Comparison of ENCODE assay signal across 9 cellular contexts in genomic region chr2:195559431-195559914, GRCh38.
DNase-seq lines count a peak whose midpoint lies in the region; ATAC-seq, FAIRE-seq and TF ChIP-seq lines count a peak whose summit lies in the region.
"Had no signal": no experiment of that assay in that cellular context is flagged by ENCODE, and none has a peak within 500 bp of the region (broad histone marks: within the 10 kb centered on the region; RNA-seq: fewer than 3 reads in every experiment).

No MANE protein-coding gene starts in this region.

- H3K36me3 ChIP-seq in left ventricle myocardium inferior = no peaks in the 10 kb centered on the region
- no peaks in the 10 kb centered on the region for H3K36me3 ChIP-seq in mesenchymal stem cell (ENCODE audit: control insufficient read depth in 1 of 2, insufficient read depth in 2 of 2, low read depth in 1 of 2, low read length in 2 of 2)
- H3K36me3 ChIP-seq in psoas muscle (ENCODE audit: insufficient read depth in 1 of 2, low read depth in 1 of 2) = no peaks in the 10 kb centered on the region

- no peaks in the 10 kb centered on the region for H3K79me1 ChIP-seq in mesenchymal stem cell (replicated peaks; ENCODE audit: low read length, poor library complexity, severe bottlenecking)

- no peak overlapping the region for H2BK5ac ChIP-seq in mesenchymal stem cell (ENCODE audit: low read depth, low read length, poor library complexity, severe bottlenecking)

- CTCF ChIA-PET in activated naive CD4-positive, alpha-beta T cell treated with anti-CD3 and anti-CD28 coated beads, Interleukin-2, amount 10 ng/mL, durations not matched to agents 7 days and 5 days (lab: Charles Lee) = interaction anchor here (0.8 to 2.8 kb wide), 8 partner anchors 14 to 101 kb away, joined by 3 to 24 read pairs (median 6); partner anchors contain the start of gene SLC39A10

- H2BK120ac ChIP-seq in mesenchymal stem cell (ENCODE audit: low read depth, low read length) = no peak overlapping the region

- TF ChIP-seq CTCF in left ventricle myocardium inferior (IDR thresholded peaks at IDR 0.05; ENCODE audit: borderline replicate concordance) = no peak
- no peak for TF ChIP-seq CTCF in psoas muscle (IDR thresholded peaks at IDR 0.05)

- intact Hi-C loops in left ventricle myocardium superior (cut with micrococcal nuclease) (no loop called here), left ventricle myocardium inferior (cut with micrococcal nuclease) (no loop called here), psoas muscle (cut with DNase I) (no loop called here)

- FAIRE-seq in urothelium cell line (lab: Jason Lieb, UNC) = no peak
- FAIRE-seq: G401.6 had no signal

- H3K27ac Mint-ChIP-seq in activated naive CD4-positive, alpha-beta T cell treated with anti-CD3 and anti-CD28 coated beads, Interleukin-2, amount 10 ng/mL, durations not matched to agents 7 days and 5 days = peak overlapping the region; percentile 97

- 36% methylated on average over 4 of the region's 5 CpGs for WGBS in mesenchymal stem cell
- 33 to 40% (median 35%) methylated on average over 5 of the region's 5 CpGs for WGBS in psoas muscle, 3 donors

- H3K9me3 ChIP-seq in left ventricle myocardium inferior (replicated peaks) (no peaks in the 10 kb centered on the region), mesenchymal stem cell (ENCODE audit: control insufficient read depth, low read length) (no peaks in the 10 kb centered on the region), psoas muscle (no peaks in the 10 kb centered on the region)

- ATAC-seq in left ventricle myocardium superior = peak; percentile 43
- ATAC-seq in HG03066 (IDR thresholded peaks at IDR 0.05; ENCODE audit: low read depth, unreplicated experiment) = peak; percentile 80
- ATAC-seq in psoas muscle = no peak

- peaks cover 12% of the 10 kb centered on the region for H3K36me3 Mint-ChIP-seq in activated naive CD4-positive, alpha-beta T cell treated with anti-CD3 and anti-CD28 coated beads, Interleukin-2, amount 10 ng/mL, durations not matched to agents 7 days and 5 days

- H3K27me3 Mint-ChIP-seq in activated naive CD4-positive, alpha-beta T cell treated with anti-CD3 and anti-CD28 coated beads, Interleukin-2, amount 10 ng/mL, durations not matched to agents 7 days and 5 days = no peaks in the 10 kb centered on the region

- no peak overlapping the region for H4K91ac ChIP-seq in mesenchymal stem cell (ENCODE audit: low read length)

- peaks cover 4% of the 10 kb centered on the region for H3K9me3 Mint-ChIP-seq in activated naive CD4-positive, alpha-beta T cell treated with anti-CD3 and anti-CD28 coated beads, Interleukin-2, amount 10 ng/mL, durations not matched to agents 7 days and 5 days

- H3K18ac ChIP-seq in mesenchymal stem cell (ENCODE audit: low read depth in 1 of 2, low read length in 2 of 2) = no peak overlapping the region

- no peak overlapping the region for H2BK12ac ChIP-seq in mesenchymal stem cell (ENCODE audit: low read length in 2 of 2)

- no peak overlapping the region for H3K9ac ChIP-seq in mesenchymal stem cell (ENCODE audit: low read length)

- no peak overlapping the region for H3K14ac ChIP-seq in mesenchymal stem cell (ENCODE audit: low read length in 2 of 2)

- H3K4me2 ChIP-seq in mesenchymal stem cell (ENCODE audit: low read length, poor library complexity, severe bottlenecking) = no peak overlapping the region

- no peak overlapping the region for H3K23ac ChIP-seq in mesenchymal stem cell (ENCODE audit: low read length in 2 of 2)

- no peak overlapping the region for H3K4me3 ChIP-seq in left ventricle myocardium inferior
- no peak overlapping the region for H3K4me3 ChIP-seq in mesenchymal stem cell (ENCODE audit: insufficient read depth in 1 of 2, low read depth in 1 of 2, low read length in 2 of 2)
- no peak overlapping the region for H3K4me3 ChIP-seq in psoas muscle

- no peaks in the 10 kb centered on the region for H3K4me1 ChIP-seq in left ventricle myocardium inferior
- peaks cover 2% of the 10 kb centered on the region for H3K4me1 ChIP-seq in mesenchymal stem cell (ENCODE audit: control insufficient read depth, insufficient read depth, low read depth, low read length)
- no peaks in the 10 kb centered on the region for H3K4me1 ChIP-seq in psoas muscle

- H4K8ac ChIP-seq in mesenchymal stem cell (ENCODE audit: low read length) = no peak overlapping the region

- peaks cover 8% of the 10 kb centered on the region for H3K27me3 ChIP-seq in left ventricle myocardium inferior (ENCODE audit: low read depth)
- H3K27me3 ChIP-seq in mesenchymal stem cell (ENCODE audit: control insufficient read depth in 1 of 2, insufficient read depth in 1 of 2, low read length in 2 of 2) = no peaks in the 10 kb centered on the region
- no peaks in the 10 kb centered on the region for H3K27me3 ChIP-seq in psoas muscle (ENCODE audit: insufficient read depth in 3 of 3, low read length in 2 of 3)

- no peak overlapping the region for H3K4ac ChIP-seq in mesenchymal stem cell (ENCODE audit: low read depth in 1 of 2, low read length in 2 of 2)

- H3K27ac ChIP-seq in left ventricle myocardium inferior (replicated peaks) = no peak overlapping the region
- peak overlapping the region; percentile 36 for H3K27ac ChIP-seq in mesenchymal stem cell (ENCODE audit: low read length, poor library complexity, severe bottlenecking)
- no peak overlapping the region for H3K27ac ChIP-seq in psoas muscle

- H3K4me3 Mint-ChIP-seq in activated naive CD4-positive, alpha-beta T cell treated with anti-CD3 and anti-CD28 coated beads, Interleukin-2, amount 10 ng/mL, durations not matched to agents 7 days and 5 days = peak overlapping the region; percentile 44

- no peak overlapping the region for H2BK15ac ChIP-seq in mesenchymal stem cell (ENCODE audit: low read depth, poor library complexity, severe bottlenecking)

- H2AK5ac ChIP-seq in mesenchymal stem cell (ENCODE audit: low read length, severe bottlenecking) = no peak overlapping the region

- DNase-seq in left ventricle myocardium superior = no peak
- no peak for DNase-seq in left ventricle myocardium inferior
- peak; percentile 48 for DNase-seq in SIG-M5 (lab: John Stamatoyannopoulos, UW)
- peak; percentile 91 for DNase-seq in activated naive CD4-positive, alpha-beta T cell treated with anti-CD3 and anti-CD28 coated beads, Interleukin-2, amount 10 ng/mL, durations not matched to agents 7 days and 5 days
- peak; percentile 88 for DNase-seq in mesenchymal stem cell
- peak; percentile 43 for DNase-seq in urothelium cell line (ENCODE audit: low spot score)
- DNase-seq in psoas muscle = no peak

- peaks cover 77% of the 10 kb centered on the region for H3K4me1 Mint-ChIP-seq in activated naive CD4-positive, alpha-beta T cell treated with anti-CD3 and anti-CD28 coated beads, Interleukin-2, amount 10 ng/mL, durations not matched to agents 7 days and 5 days

- no peak overlapping the region for H2AFZ ChIP-seq in mesenchymal stem cell (ENCODE audit: low read depth, low read length)

Comparison
In these comparisons a context has a peak if more than half of its experiments do, and no peak if none do; other contexts are left out.
1. ATAC-seq: peak in left ventricle myocardium superior (single experiment) and HG03066 (single experiment); none in psoas muscle (0 of 4).
2. DNase-seq: peak in SIG-M5 (single experiment), activated naive CD4-positive, alpha-beta T cell treated with anti-CD3 and anti-CD28 coated beads, Interleukin-2, amount 10 ng/mL, durations not matched to agents 7 days and 5 days (single experiment), mesenchymal stem cell (single experiment) and urothelium cell line (single experiment); none in left ventricle myocardium superior (single experiment), left ventricle myocardium inferior (single experiment) and psoas muscle (0 of 2).